27 cellular contexts compared by ENCODE assay signal in the genomic region with DNA sequence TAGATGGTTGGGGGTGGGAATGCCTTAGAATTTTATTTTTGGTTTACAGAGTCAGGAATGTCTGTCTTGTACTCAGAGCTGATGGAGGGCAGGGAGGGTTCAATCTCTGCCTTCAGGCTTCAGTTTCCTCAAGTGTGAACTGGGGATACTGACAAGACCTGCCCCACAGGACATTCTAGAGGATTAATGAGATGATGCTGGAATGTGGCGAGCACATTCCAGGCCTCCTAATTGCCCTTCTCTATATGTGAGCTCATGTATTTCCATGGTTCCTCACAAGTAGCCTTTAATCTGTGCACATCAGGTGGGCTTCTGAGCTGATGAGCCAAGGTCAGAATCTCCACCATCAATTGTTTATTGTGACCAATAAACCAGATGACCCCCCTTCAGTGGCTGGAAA.
"Had no signal": no experiment of that assay in that cellular context is flagged by ENCODE, and none has a peak within 500 bp of the region (broad histone marks: within the 10 kb centered on the region; RNA-seq: fewer than 3 reads in every experiment).

No MANE protein-coding gene starts in this region.

- H3K36me3 Mint-ChIP-seq: activated naive CD8-positive, alpha-beta T cell had no signal

- ATAC-seq: activated CD8-positive, alpha-beta T cell treated with anti-CD3 and anti-CD28 coated beads for 36 hours; activated T-cell treated with anti-CD3 and anti-CD28 coated beads, Interleukin-2, amount 50 U/mL, for 4 hours; activated T-helper 17 cell treated with anti-CD3 and anti-CD28 coated beads, Interleukin-2, amount 50 U/mL, for 72 hours; foreskin keratinocyte; gastrocnemius medialis; T-helper 17 cell had no signal

- H3K27me3 Mint-ChIP-seq: activated naive CD8-positive, alpha-beta T cell; activated T-helper 17 cell treated with anti-CD3 and anti-CD28 coated beads, Interleukin-2, amount 50 U/mL, for 72 hours; central memory CD8-positive, alpha-beta T cell; dendritic cell treated with granulocyte-macrophage colony-stimulating factor and Interleukin-4, amounts not matched to agents 40 ng/mL and 50 ng/mL, for 4 days; T-helper 17 cell had no signal

- H3K4me1 ChIP-seq: foreskin keratinocyte had no signal

- H3K9me3 ChIP-seq: esophagus muscularis mucosa, gastrocnemius medialis had no signal

- H3K27me3 ChIP-seq: brain microvascular endothelial cell, dorsolateral prefrontal cortex, esophagus muscularis mucosa, foreskin keratinocyte, gastrocnemius medialis had no signal

- DNase-seq: activated CD4-positive, alpha-beta T cell treated with anti-CD3 and anti-CD28 coated beads for 1 hour; activated CD4-positive, alpha-beta T cell treated with anti-CD3 and anti-CD28 coated beads for 48 hours; activated CD4-positive, alpha-beta T cell treated with anti-CD3 and anti-CD28 coated beads, Interleukin-2, amount 50 U/mL, for 1 hour; activated CD4-positive, alpha-beta T cell treated with anti-CD3 and anti-CD28 coated beads, Interleukin-2, amount 50 U/mL, for 48 hours; activated CD8-positive, alpha-beta memory T cell treated with anti-CD3 and anti-CD28 coated beads for 24 hours; activated CD8-positive, alpha-beta T cell treated with anti-CD3 and anti-CD28 coated beads for 36 hours; activated effector memory CD4-positive, alpha-beta T cell treated with Interleukin-2 at 50 U/mL for 16 hours; activated gamma-delta T cell treated with Interleukin-2 at 50 U/mL for 16 hours; activated naive CD4-positive, alpha-beta T cell treated with anti-CD3 and anti-CD28 coated beads, Interleukin-2, amount 50 U/mL, for 16 hours; activated naive CD4-positive, alpha-beta T cell treated with Interleukin-2 at 50 U/mL for 16 hours; activated T-cell treated with anti-CD3 and anti-CD28 coated beads, Interleukin-2, amount 50 U/mL, for 4 hours; amniotic stem cell; anterior cingulate cortex; brain microvascular endothelial cell; dorsolateral prefrontal cortex; effector memory CD4-positive, alpha-beta T cell; endodermal cell; foreskin keratinocyte; gastrocnemius medialis; T-helper 1 cell; T-helper 17 cell had no signal

- H3K36me3 ChIP-seq: brain microvascular endothelial cell, esophagus muscularis mucosa, gastrocnemius medialis had no signal

- H3K27ac Mint-ChIP-seq: activated CD8-positive, alpha-beta T cell treated with anti-CD3 and anti-CD28 coated beads for 36 hours; activated naive CD8-positive, alpha-beta T cell; activated T-helper 17 cell treated with anti-CD3 and anti-CD28 coated beads, Interleukin-2, amount 50 U/mL, for 72 hours; dendritic cell treated with granulocyte-macrophage colony-stimulating factor and Interleukin-4, amounts not matched to agents 40 ng/mL and 50 ng/mL, for 4 days; endodermal cell; T-helper 17 cell had no signal

- H3K4me3 Mint-ChIP-seq: activated CD8-positive, alpha-beta T cell treated with anti-CD3 and anti-CD28 coated beads for 36 hours; activated naive CD8-positive, alpha-beta T cell; activated T-cell treated with anti-CD3 and anti-CD28 coated beads, Interleukin-2, amount 50 U/mL, for 4 hours; activated T-helper 17 cell treated with anti-CD3 and anti-CD28 coated beads, Interleukin-2, amount 50 U/mL, for 72 hours; central memory CD8-positive, alpha-beta T cell; dendritic cell treated with granulocyte-macrophage colony-stimulating factor and Interleukin-4, amounts not matched to agents 40 ng/mL and 50 ng/mL, for 4 days; endodermal cell; T-helper 17 cell had no signal

- H3K4me3 ChIP-seq: coronary artery, dorsolateral prefrontal cortex, esophagus muscularis mucosa, gastrocnemius medialis had no signal

- H3K9me3 Mint-ChIP-seq: dendritic cell treated with granulocyte-macrophage colony-stimulating factor and Interleukin-4, amounts not matched to agents 40 ng/mL and 50 ng/mL, for 4 days had no signal

- H3K27ac ChIP-seq: brain microvascular endothelial cell, coronary artery, dorsolateral prefrontal cortex, esophagus muscularis mucosa, foreskin keratinocyte, gastrocnemius medialis had no signal

- H3K4me1 Mint-ChIP-seq: activated T-helper 17 cell treated with anti-CD3 and anti-CD28 coated beads, Interleukin-2, amount 50 U/mL, for 72 hours; central memory CD8-positive, alpha-beta T cell; endodermal cell; T-helper 17 cell had no signal
